In genomic region chr5:168186289-168187074, GRCh38 we compare ENCODE assay signal across 16 cellular contexts.
A peak's percentile ranks its signal among the peaks of the same experiment; 100 is the strongest.
DNase-seq lines count a peak whose midpoint lies in the region; ATAC-seq, FAIRE-seq and TF ChIP-seq lines count a peak whose summit lies in the region.
"Had no signal": no experiment of that assay in that cellular context is flagged by ENCODE, and none has a peak within 500 bp of the region (broad histone marks: within the 10 kb centered on the region; RNA-seq: fewer than 3 reads in every experiment).

No MANE protein-coding gene starts in this region.

- H3K4me3 ChIP-seq in SK-N-SH (ENCODE audit: low read depth in 2 of 2, low read length in 1 of 2) (no peak overlapping the region), K562 (no peak overlapping the region), heart right ventricle (no peak overlapping the region)
- H3K4me3 ChIP-seq: SJCRH30 had no signal

- WGBS in SK-N-SH (ENCODE audit: low lambda C conversion rate) = 63% methylated on average over 18 of the region's 18 CpGs
- WGBS in K562 (ENCODE audit: insufficient coverage, low coverage, missing lambda C conversion rate) = 2% methylated on average over 18 of the region's 18 CpGs
- WGBS in heart right ventricle, 2 donors = 47 to 58% methylated on average over 18 of the region's 18 CpGs

- no peak for DNase-seq in SK-N-SH
- DNase-seq in K562 (ENCODE audit: extremely low read depth in 1 of 4, low spot score in 3 of 4) = no peak
- no peak for DNase-seq in heart right ventricle
- peak; percentile 39 for DNase-seq in retina
- DNase-seq in NCI-H187 treated with DMSO at 0.1 percent for 48 hours (lab: John Stamatoyannopoulos, UW) = no peak
- no peak for DNase-seq in DMS79 treated with DMSO at 0.1 percent for 48 hours (lab: John Stamatoyannopoulos, UW)
- DNase-seq in activated effector memory CD4-positive, alpha-beta T cell treated with Interleukin-2 at 50 U/mL for 16 hours = no peak
- DNase-seq: BE2C; Calu3; CD4-positive, alpha-beta T cell; H7; NCI-H1105; NCI-H1694; RPMI8226; SJCRH30 had no signal

- TF ChIP-seq POLR2A in K562 (conservative IDR thresholded peaks at IDR 0.05) = no peak

- no peak for FAIRE-seq in K562 (lab: Jason Lieb, UNC)
- FAIRE-seq: GM19239 had no signal

- ATAC-seq in K562 (no peak), heart right ventricle (peak in 7 of 8 donors; percentile 35 to 90 (median 80))

- H3K4me1 ChIP-seq in SK-N-SH (ENCODE audit: control insufficient read depth in 1 of 2, insufficient read depth in 2 of 2, low read depth in 1 of 2, low read length in 1 of 2) (peaks cover 0 to 23% of the 10 kb centered on the region in 2 experiments; a peak in 2 of 4 replicates), K562 (replicated peaks in 1 of 2; ENCODE audit: control insufficient read depth in 2 of 2, insufficient read depth in 2 of 2, low read length in 2 of 2) (no peaks in the 10 kb centered on the region), heart right ventricle (peaks cover 0 to 27% (median 19%) of the 10 kb centered on the region in 9 donors)
- H3K4me1 ChIP-seq: SJCRH30 had no signal

- no peaks in the 10 kb centered on the region for H3K27me3 ChIP-seq in SK-N-SH (ENCODE audit: insufficient read depth)
- H3K27me3 ChIP-seq in K562 (ENCODE audit: control insufficient read depth in 2 of 2, insufficient read depth in 2 of 2, low read length in 2 of 2) = no peaks in the 10 kb centered on the region
- H3K27me3 ChIP-seq in heart right ventricle = no peaks in the 10 kb centered on the region
- H3K27me3 ChIP-seq: BE2C, SJCRH30 had no signal

- H3K9me3 ChIP-seq in SK-N-SH (no peaks in the 10 kb centered on the region), K562 (replicated peaks; ENCODE audit: control insufficient read depth, insufficient read depth, low read depth, low read length) (no peaks in the 10 kb centered on the region), heart right ventricle (no peaks in the 10 kb centered on the region)
- H3K9me3 ChIP-seq: BE2C, SJCRH30 had no signal

- H2AFZ ChIP-seq in SK-N-SH (ENCODE audit: low read depth) = no peak overlapping the region
- H2AFZ ChIP-seq in K562 (ENCODE audit: low read depth, low read length) = no peak overlapping the region

- no peaks in the 10 kb centered on the region for H3K9me1 ChIP-seq in K562 (ENCODE audit: control insufficient read depth, insufficient read depth, low read length)

- POLR2A ChIA-PET in SK-N-SH (lab: Yijun Ruan, JAX) = no interaction called here
- POLR2A ChIA-PET in K562 (lab: Yijun Ruan, JAX) = no interaction called here

- no peaks in the 10 kb centered on the region for H3F3A ChIP-seq in SK-N-SH (replicated peaks; ENCODE audit: insufficient read depth)

- H3K9me2 ChIP-seq in SK-N-SH = no peaks in the 10 kb centered on the region

- BruUV-seq in K562 (replicated peaks; lab: Mats Ljungman, UMichigan) = no TSS peak

- H3K4me2 ChIP-seq in SK-N-SH (no peak overlapping the region), K562 (ENCODE audit: insufficient read depth, low read length) (no peak overlapping the region)

- no peaks in the 10 kb centered on the region for H3K36me3 ChIP-seq in SK-N-SH (replicated peaks in 1 of 2; ENCODE audit: control insufficient read depth in 1 of 2, insufficient read depth in 2 of 2, low read length in 1 of 2)
- H3K36me3 ChIP-seq in K562 (ENCODE audit: control insufficient read depth, insufficient read depth, low read length) = no peaks in the 10 kb centered on the region
- H3K36me3 ChIP-seq in heart right ventricle = peaks cover 0 to 5% (median 0%) of the 10 kb centered on the region in 9 donors
- H3K36me3 ChIP-seq: BE2C, SJCRH30 had no signal

- no peak overlapping the region for H3K9ac ChIP-seq in SK-N-SH
- H3K9ac ChIP-seq in K562 (ENCODE audit: insufficient read depth in 1 of 2, low read depth in 2 of 2, low read length in 2 of 2) = no peak overlapping the region

- no peak for TF ChIP-seq CTCF in SK-N-SH (IDR thresholded peaks at IDR 0.05)
- no peak for TF ChIP-seq CTCF in K562 (IDR thresholded peaks at IDR 0.05 in 2 of 3, conservative IDR thresholded peaks at IDR 0.05 in 1 of 3; ENCODE audit: insufficient read depth in 2 of 3, low read depth in 1 of 3, low read length in 3 of 3)
- TF ChIP-seq CTCF in heart right ventricle (IDR thresholded peaks at IDR 0.05) = no peak

- intact Hi-C loops in K562 (cut with micrococcal nuclease) (no loop called here), heart right ventricle (cut with DNase I) (loop anchor here in 1 of 10 donors (10.0 kb wide), 1 partner anchor 62 kb away; no protein-coding TSS in a partner anchor)

- TF ChIP-seq RAD21 in SK-N-SH (IDR thresholded peaks at IDR 0.05; ENCODE audit: low read length) (no peak), K562 (CRISPR knock-in tag; conservative IDR thresholded peaks at IDR 0.05 in 1 of 2, IDR thresholded peaks at IDR 0.05 in 1 of 2) (no peak)

- H3K79me2 ChIP-seq in SK-N-SH (ENCODE audit: insufficient read depth) (no peaks in the 10 kb centered on the region), K562 (ENCODE audit: control insufficient read depth, insufficient read depth, low read length) (no peaks in the 10 kb centered on the region)

- H3K27ac ChIP-seq in SK-N-SH (ENCODE audit: low read depth in 2 of 2, low read length in 1 of 2) (peak overlapping the region in 1 of 2 experiments; percentile 93; a peak in 2 of 4 replicates), K562 (ENCODE audit: extremely low read depth, low read depth, low read length) (no peak overlapping the region), heart right ventricle (peak overlapping the region; percentile 27 to 93 (median 75))
- H3K27ac ChIP-seq: SJCRH30 had no signal

- in situ Hi-C loops in K562 (cut with MboI) = no loop called here

- CTCF ChIA-PET in SK-N-SH (lab: Yijun Ruan, JAX) = interaction anchor here (1.0 to 1.5 kb wide), 2 partner anchors 139 to 463 kb away, joined by 3 to 4 read pairs; no protein-coding TSS in a partner anchor
- CTCF ChIA-PET in K562 (lab: Yijun Ruan, JAX; ENCODE audit: low intra/inter-chr PET ratio) = interaction anchor here (0.6 kb wide), 1 partner anchor 253 kb away, joined by 5 read pairs; no protein-coding TSS in a partner anchor

- H4K20me1 ChIP-seq in SK-N-SH (ENCODE audit: insufficient read depth) (no peaks in the 10 kb centered on the region), K562 (replicated peaks; ENCODE audit: control insufficient read depth, insufficient read depth, low read length) (no peaks in the 10 kb centered on the region)

- TF ChIP-seq EP300 in SK-N-SH (IDR thresholded peaks at IDR 0.05; ENCODE audit: borderline replicate concordance in 1 of 2, low read depth in 1 of 2, low read length in 1 of 2) = no peak
- TF ChIP-seq EP300 in K562 (IDR thresholded peaks at IDR 0.05; ENCODE audit: low read length) = no peak

TF ChIP-seq in SK-N-SH, 30 proteins besides CTCF, POLR2A, EP300 and RAD21:
- TF ChIP-seq GATA2 (CRISPR knock-in tag; IDR thresholded peaks at IDR 0.05) (peak; percentile 28; the same call in 1 of the 2 replicates), FOSL2 (IDR thresholded peaks at IDR 0.05; ENCODE audit: borderline replicate concordance, low read depth) (no peak), USF1 (IDR thresholded peaks at IDR 0.05; ENCODE audit: borderline replicate concordance, low read depth) (no peak), ZBTB33 (IDR thresholded peaks at IDR 0.05; ENCODE audit: borderline replicate concordance, low read depth) (no peak)

TF ChIP-seq in K562, 482 proteins besides CTCF, POLR2A, EP300 and RAD21:
- TF ChIP-seq ZNF707 (CRISPR knock-in tag; conservative IDR thresholded peaks at IDR 0.05) (no peak), MAFF (IDR thresholded peaks at IDR 0.05; ENCODE audit: low read length) (no peak), ZNF316 (IDR thresholded peaks at IDR 0.05) (0 out of 2 replicates have a peak, but pooled peaks have one; percentile 7), ARID3A (IDR thresholded peaks at IDR 0.05; ENCODE audit: borderline replicate concordance, low read depth, low read length) (no peak), ZNF518B (CRISPR knock-in tag; IDR thresholded peaks at IDR 0.05) (no peak), PTBP1 (IDR thresholded peaks at IDR 0.05; ENCODE audit: low read depth, low read length) (no peak), TSC22D4 (tag; IDR thresholded peaks at IDR 0.05) (no peak), ZNF699 (CRISPR knock-in tag; IDR thresholded peaks at IDR 0.05; ENCODE audit: insufficient replicate concordance) (no peak)

Comparison
In these comparisons a context has a peak if more than half of its experiments do, and no peak if none do; other contexts are left out.
1. Of the 27 proteins assayed by ChIP-seq in both K562 and SK-N-SH: peak only in K562: none; only in SK-N-SH: GATA2; in both: none; in neither: 26.